Comparison of ENCODE assay signal across 1 cellular context in the genomic region with DNA sequence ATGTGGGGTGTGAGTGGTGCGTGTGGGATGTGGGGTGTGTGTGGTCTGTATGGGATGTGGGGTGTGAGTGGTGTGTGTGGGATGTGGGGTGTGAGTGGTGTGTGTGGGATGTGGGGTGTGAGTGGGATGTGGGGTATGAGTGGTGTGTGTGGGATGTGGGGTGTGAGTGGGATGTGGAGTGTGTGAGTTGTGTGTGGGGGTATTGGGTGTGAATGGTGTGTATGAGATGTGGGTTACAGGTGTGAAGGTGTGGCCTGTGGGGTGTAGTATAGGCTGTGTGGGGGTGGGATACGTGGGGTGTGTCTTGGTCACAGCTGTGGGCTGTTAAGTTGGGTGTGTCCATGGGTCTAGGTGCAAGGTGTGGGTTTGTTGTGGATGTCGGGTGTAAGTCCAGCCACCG.
TF ChIP-seq lines count a peak whose summit lies in the region.

No MANE protein-coding gene starts in this region.

TF ChIP-seq in HEK293, 187 proteins besides CTCF, POLR2A, EP300 and RAD21 (continued from another document):
- TF ChIP-seq, protein P1, sequence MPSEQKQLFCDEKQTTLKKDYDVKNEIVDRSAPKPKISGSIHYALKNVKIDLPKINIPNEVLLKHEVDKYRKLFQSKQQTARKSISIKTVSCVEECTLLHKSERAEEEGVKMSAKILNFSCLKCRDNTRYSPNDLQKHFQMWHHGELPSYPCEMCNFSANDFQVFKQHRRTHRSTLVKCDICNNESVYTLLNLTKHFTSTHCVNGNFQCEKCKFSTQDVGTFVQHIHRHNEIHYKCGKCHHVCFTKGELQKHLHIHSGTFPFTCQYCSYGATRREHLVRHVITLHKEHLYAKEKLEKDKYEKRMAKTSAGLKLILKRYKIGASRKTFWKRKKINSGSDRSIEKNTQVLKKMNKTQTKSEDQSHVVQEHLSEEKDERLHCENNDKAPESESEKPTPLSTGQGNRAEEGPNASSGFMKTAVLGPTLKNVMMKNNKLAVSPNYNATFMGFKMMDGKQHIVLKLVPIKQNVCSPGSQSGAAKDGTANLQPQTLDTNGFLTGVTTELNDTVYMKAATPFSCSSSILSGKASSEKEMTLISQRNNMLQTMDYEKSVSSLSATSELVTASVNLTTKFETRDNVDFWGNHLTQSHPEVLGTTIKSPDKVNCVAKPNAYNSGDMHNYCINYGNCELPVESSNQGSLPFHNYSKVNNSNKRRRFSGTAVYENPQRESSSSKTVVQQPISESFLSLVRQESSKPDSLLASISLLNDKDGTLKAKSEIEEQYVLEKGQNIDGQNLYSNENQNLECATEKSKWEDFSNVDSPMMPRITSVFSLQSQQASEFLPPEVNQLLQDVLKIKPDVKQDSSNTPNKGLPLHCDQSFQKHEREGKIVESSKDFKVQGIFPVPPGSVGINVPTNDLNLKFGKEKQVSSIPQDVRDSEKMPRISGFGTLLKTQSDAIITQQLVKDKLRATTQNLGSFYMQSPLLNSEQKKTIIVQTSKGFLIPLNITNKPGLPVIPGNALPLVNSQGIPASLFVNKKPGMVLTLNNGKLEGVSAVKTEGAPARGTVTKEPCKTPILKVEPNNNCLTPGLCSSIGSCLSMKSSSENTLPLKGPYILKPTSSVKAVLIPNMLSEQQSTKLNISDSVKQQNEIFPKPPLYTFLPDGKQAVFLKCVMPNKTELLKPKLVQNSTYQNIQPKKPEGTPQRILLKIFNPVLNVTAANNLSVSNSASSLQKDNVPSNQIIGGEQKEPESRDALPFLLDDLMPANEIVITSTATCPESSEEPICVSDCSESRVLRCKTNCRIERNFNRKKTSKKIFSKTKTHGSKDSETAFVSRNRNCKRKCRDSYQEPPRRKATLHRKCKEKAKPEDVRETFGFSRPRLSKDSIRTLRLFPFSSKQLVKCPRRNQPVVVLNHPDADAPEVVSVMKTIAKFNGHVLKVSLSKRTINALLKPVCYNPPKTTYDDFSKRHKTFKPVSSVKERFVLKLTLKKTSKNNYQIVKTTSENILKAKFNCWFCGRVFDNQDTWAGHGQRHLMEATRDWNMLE (tag by site-specific recombination; conservative IDR thresholded peaks at IDR 0.05; ENCODE audit: low read depth) = no peak
- TF ChIP-seq ZFHX2 (tag by site-specific recombination; conservative IDR thresholded peaks at IDR 0.05) = peak; percentile 96
- TF ChIP-seq EGR2 (tag by site-specific recombination; IDR thresholded peaks at IDR 0.05; ENCODE audit: low read depth) = peak; percentile 97
- no peak for TF ChIP-seq ZSCAN18 (tag by site-specific recombination; IDR thresholded peaks at IDR 0.05)
- TF ChIP-seq ZNF501 (tag by site-specific recombination; IDR thresholded peaks at IDR 0.05) = no peak
- TF ChIP-seq, protein P2, sequence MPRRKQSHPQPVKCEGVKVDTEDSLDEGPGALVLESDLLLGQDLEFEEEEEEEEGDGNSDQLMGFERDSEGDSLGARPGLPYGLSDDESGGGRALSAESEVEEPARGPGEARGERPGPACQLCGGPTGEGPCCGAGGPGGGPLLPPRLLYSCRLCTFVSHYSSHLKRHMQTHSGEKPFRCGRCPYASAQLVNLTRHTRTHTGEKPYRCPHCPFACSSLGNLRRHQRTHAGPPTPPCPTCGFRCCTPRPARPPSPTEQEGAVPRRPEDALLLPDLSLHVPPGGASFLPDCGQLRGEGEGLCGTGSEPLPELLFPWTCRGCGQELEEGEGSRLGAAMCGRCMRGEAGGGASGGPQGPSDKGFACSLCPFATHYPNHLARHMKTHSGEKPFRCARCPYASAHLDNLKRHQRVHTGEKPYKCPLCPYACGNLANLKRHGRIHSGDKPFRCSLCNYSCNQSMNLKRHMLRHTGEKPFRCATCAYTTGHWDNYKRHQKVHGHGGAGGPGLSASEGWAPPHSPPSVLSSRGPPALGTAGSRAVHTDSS (tag by site-specific recombination; IDR thresholded peaks at IDR 0.05) = no peak
- no peak for TF ChIP-seq GFI1B (tag by site-specific recombination; IDR thresholded peaks at IDR 0.05)
